Comparison of ENCODE assay signal across 36 cellular contexts in the genomic region with DNA sequence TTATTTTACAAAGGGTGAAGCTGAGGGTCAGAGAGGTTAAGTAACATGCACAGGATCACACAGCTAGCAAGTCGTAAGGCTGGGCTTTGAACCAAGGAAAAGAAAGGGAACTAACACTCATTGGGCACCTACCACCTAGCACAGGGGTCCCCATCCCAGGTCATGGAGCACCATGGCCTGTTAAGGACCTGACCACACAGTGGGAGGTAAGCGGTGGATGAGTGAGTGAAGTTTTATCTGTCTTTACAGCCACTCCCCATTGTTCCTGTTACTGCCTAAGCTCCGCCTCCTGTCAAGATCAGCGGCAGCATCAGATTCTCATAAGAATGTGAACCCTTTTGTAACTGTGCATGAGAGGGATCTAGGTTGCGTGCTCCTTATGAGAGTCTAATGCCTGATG.
"Had no signal": no experiment of that assay in that cellular context is flagged by ENCODE, and none has a peak within 500 bp of the region (broad histone marks: within the 10 kb centered on the region; RNA-seq: fewer than 3 reads in every experiment).

No MANE protein-coding gene starts in this region.

- H3K4me3 ChIP-seq: MG63 had no signal

- H3K36me3 ChIP-seq: MG63 had no signal

- H3K27me3 ChIP-seq: MG63 had no signal

- DNase-seq: Karpas-422, Kasumi-1, MG63, MM.1S, MV-4-11, NCI-H1048, NCI-H1092, NCI-H1092 treated with DMSO at 0.1 percent for 48 hours, NCI-H1105, NCI-H1105 treated with DMSO at 0.1 percent for 48 hours, NCI-H1417, NCI-H1417 treated with DMSO at 0.1 percent for 48 hours, NCI-H1436, NCI-H1436 treated with DMSO at 0.1 percent for 48 hours, NCI-H146, NCI-H1694, NCI-H1694 treated with DMSO at 0.1 percent for 48 hours, NCI-H187, NCI-H187 treated with DMSO at 0.1 percent for 48 hours, NCI-H1930, NCI-H2029, NCI-H2029 treated with DMSO at 0.1 percent for 48 hours, NCI-H2081, NCI-H2081 treated with DMSO at 0.1 percent for 48 hours, NCI-H2107, NCI-H2171, NCI-H2171 treated with DMSO at 0.1 percent for 48 hours, NCI-H2227 treated with DMSO at 0.1 percent for 48 hours, NCI-H226, NCI-H345, NCI-H446, NCI-H446 treated with DMSO at 0.1 percent for 48 hours, NCI-H510A, NCI-H510A treated with DMSO at 0.1 percent for 48 hours, NCI-H524, NCI-H524 treated with DMSO at 0.1 percent for 48 hours had no signal

- H3K9me3 ChIP-seq: MG63 had no signal
